ENCODE assay signal across 8 cellular contexts in the genomic region with DNA sequence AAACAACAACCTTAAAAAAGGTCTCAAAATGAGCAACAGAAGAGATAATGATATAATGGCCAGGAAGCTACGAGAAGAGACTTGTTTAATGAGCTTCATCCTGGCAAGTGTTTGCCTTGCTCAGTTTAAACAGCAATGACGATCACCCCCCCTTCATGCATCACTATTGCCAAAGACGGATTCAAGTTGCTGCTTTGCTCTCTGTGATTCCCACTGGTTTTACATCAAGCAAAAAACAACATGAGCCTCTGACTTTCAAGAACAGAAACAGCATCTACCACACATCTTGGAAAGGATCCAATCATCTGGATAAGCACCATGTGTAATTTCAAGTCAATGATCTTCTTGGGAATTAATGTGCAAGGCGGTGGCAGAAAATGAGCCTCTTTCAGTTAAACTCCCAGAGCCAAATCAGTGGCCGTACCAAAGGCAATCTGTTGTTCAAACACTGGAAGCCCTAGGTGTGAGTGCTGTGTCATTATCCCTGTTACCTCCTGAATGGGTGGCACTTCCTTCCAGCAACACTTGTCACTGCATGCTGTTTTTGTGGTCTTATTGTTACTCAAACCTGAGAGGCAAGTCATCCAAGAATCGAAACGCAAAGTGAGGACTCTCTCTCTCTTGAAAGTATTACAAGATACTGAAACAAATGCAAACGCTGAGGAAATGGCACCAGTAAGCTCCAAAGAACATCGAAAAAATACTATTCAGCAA.
DNase-seq lines count a peak whose midpoint lies in the region; TF ChIP-seq lines count a peak whose summit lies in the region.

No MANE protein-coding gene starts in this region.

- H3K4ac ChIP-seq in trophoblast cell (ENCODE audit: low read depth, low read length): no peak overlapping the region

- H2BK12ac ChIP-seq in trophoblast cell (ENCODE audit: low read length): no peak overlapping the region

- H2AK5ac ChIP-seq in trophoblast cell (ENCODE audit: low read length): no peak overlapping the region

- WGBS in trophoblast cell (ENCODE audit: extremely low coverage, insufficient coverage, insufficient read length): no CpG with 5 or more reads among the region's 9 CpGs
- WGBS in adrenal gland, 4 donors: 82 to 88% (median 83%) methylated on average over 9 of the region's 9 CpGs

- no peak overlapping the region for H4K12ac ChIP-seq in trophoblast cell (ENCODE audit: low read depth, low read length)

- no peaks in the 10 kb centered on the region for H3K79me2 ChIP-seq in trophoblast cell (ENCODE audit: control insufficient read depth, insufficient read depth, low read length, poor library complexity)

- no peak overlapping the region for H2AFZ ChIP-seq in trophoblast cell (ENCODE audit: insufficient read depth, low read length, poor library complexity)

- peak overlapping the region; percentile 18 for H3K18ac ChIP-seq in trophoblast cell (ENCODE audit: low read length)

- H3K9me3 ChIP-seq in trophoblast cell (ENCODE audit: insufficient read depth, low read depth, low read length) (no peaks in the 10 kb centered on the region), adrenal gland (replicated peaks in 1 of 3) (no peaks in the 10 kb centered on the region)

- intact Hi-C loops in adrenal gland (cut with DNase I): no loop called here

- no peak for TF ChIP-seq POLR2A in adrenal gland (IDR thresholded peaks at IDR 0.05)

- H3K4me1 ChIP-seq in trophoblast cell (ENCODE audit: control insufficient read depth in 1 of 2, insufficient read depth in 2 of 2, low read length in 2 of 2) (peaks cover 9% of the 10 kb centered on the region in 2 experiments), adrenal gland (replicated peaks in 1 of 2) (peaks cover 0 to 10% of the 10 kb centered on the region in 2 donors)

- H3K4me3 ChIP-seq in trophoblast cell (ENCODE audit: low read depth, low read length) (no peak overlapping the region), adrenal gland (no peak overlapping the region)

- H3K23ac ChIP-seq in trophoblast cell (ENCODE audit: low read length): no peak overlapping the region

- no peak overlapping the region for H4K91ac ChIP-seq in trophoblast cell (ENCODE audit: low read depth, low read length)

- no peak overlapping the region for H2BK120ac ChIP-seq in trophoblast cell (ENCODE audit: insufficient read depth, low read length, poor library complexity)

- H4K8ac ChIP-seq in trophoblast cell (ENCODE audit: low read depth, low read length): no peak overlapping the region

- no peaks in the 10 kb centered on the region for H3K79me1 ChIP-seq in trophoblast cell (ENCODE audit: low read length)

- no peak overlapping the region for H3K14ac ChIP-seq in trophoblast cell (ENCODE audit: low read length)

- H3K27me3 ChIP-seq in trophoblast cell (ENCODE audit: insufficient read depth, low read length) (no peaks in the 10 kb centered on the region), adrenal gland (no peaks in the 10 kb centered on the region)

- TF ChIP-seq CTCF in adrenal gland (IDR thresholded peaks at IDR 0.05): no peak

- H3K36me3 ChIP-seq in trophoblast cell (ENCODE audit: control insufficient read depth in 1 of 2, insufficient read depth in 2 of 2, low read length in 2 of 2) (peaks cover 0 to 2% of the 10 kb centered on the region in 2 experiments), adrenal gland (replicated peaks in 1 of 2) (no peaks in the 10 kb centered on the region)

- peak; percentile 6 to 17 for DNase-seq in stimulated activated CD4-positive, alpha-beta T cell treated with anti-CD3 and anti-CD28 coated beads, Interleukin-12 subunit alpha, Interleukin-12 subunit beta, amount 100 ng/mL, for 24 hours (ENCODE audit: low read depth in 2 of 2)
- no peak for DNase-seq in stimulated activated CD4-positive, alpha-beta T cell treated with anti-CD3 and anti-CD28 coated beads, Interleukin-12 subunit alpha, Interleukin-12 subunit beta, amount 100 ng/mL, for 4 hours
- peak; percentile 93 for DNase-seq in NCI-H1105 (lab: John Stamatoyannopoulos, UW)
- DNase-seq in activated T-cell treated with anti-CD3 and anti-CD28 coated beads, Interleukin-2, amount 50 U/mL, for 48 hours: peak; percentile 44 to 55
- no peak for DNase-seq in trophoblast cell
- no peak for DNase-seq in SIG-M5 (lab: John Stamatoyannopoulos, UW)
- DNase-seq in adrenal gland: no peak
- no peak for DNase-seq in COLO829 (ENCODE audit: low spot score)

- H2BK5ac ChIP-seq in trophoblast cell (ENCODE audit: low read depth, low read length, poor library complexity): no peak overlapping the region

- H3K27ac ChIP-seq in trophoblast cell (ENCODE audit: low read depth, low read length): no peak overlapping the region
- no peak overlapping the region for H3K27ac ChIP-seq in adrenal gland

- H3K4me2 ChIP-seq in trophoblast cell (ENCODE audit: low read length): no peak overlapping the region

- no peak overlapping the region for H3K9ac ChIP-seq in trophoblast cell (ENCODE audit: low read length)

Comparison
In these comparisons a context has a peak if more than half of its experiments do, and no peak if none do; other contexts are left out.
1. DNase-seq: peak in stimulated activated CD4-positive, alpha-beta T cell treated with anti-CD3 and anti-CD28 coated beads, Interleukin-12 subunit alpha, Interleukin-12 subunit beta, amount 100 ng/mL, for 24 hours (2 of 2), NCI-H1105 (single experiment) and activated T-cell treated with anti-CD3 and anti-CD28 coated beads, Interleukin-2, amount 50 U/mL, for 48 hours (2 of 2); none in stimulated activated CD4-positive, alpha-beta T cell treated with anti-CD3 and anti-CD28 coated beads, Interleukin-12 subunit alpha, Interleukin-12 subunit beta, amount 100 ng/mL, for 4 hours (single experiment), trophoblast cell (0 of 2), SIG-M5 (single experiment), adrenal gland (0 of 7) and COLO829 (single experiment).